ENCODE assay signal across 10 cellular contexts in the genomic region with DNA sequence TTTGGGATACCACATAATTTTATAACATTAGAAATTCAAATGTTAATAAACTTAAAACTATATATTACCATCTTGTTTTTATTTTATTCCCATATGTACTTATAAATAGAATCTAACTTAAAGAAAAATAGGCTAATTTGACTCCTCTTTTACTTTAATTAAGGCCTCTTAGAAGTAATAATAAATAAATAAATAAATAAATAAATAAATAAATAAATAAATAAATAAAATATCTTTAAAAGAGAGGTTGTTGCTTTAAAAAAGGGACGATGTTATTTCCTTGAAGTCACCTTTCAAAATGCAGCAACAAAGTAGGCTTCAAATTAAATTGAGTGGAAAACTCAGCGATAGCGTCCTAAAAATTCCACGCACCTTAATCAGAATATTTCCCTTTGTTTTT.
"Had no signal": no experiment of that assay in that cellular context is flagged by ENCODE, and none has a peak within 500 bp of the region (broad histone marks: within the 10 kb centered on the region; RNA-seq: fewer than 3 reads in every experiment).

No MANE protein-coding gene starts in this region.

- H3K4me3 Mint-ChIP-seq: IgD-negative memory B cell had no signal

- H3K27me3 Mint-ChIP-seq: IgD-negative memory B cell had no signal

- H3K9ac ChIP-seq: KMS-11 had no signal

- FAIRE-seq: HepG2, HTR-8/SVneo, K562 had no signal

- H3K4me2 ChIP-seq: KMS-11 had no signal

- H3K27ac ChIP-seq: HL-60, KMS-11 had no signal

- H3K27ac Mint-ChIP-seq: IgD-negative memory B cell had no signal

- H3K4me3 ChIP-seq: K562 had no signal

- ATAC-seq: HepG2, K562 had no signal

- DNase-seq: IMR-90, Karpas-422, KBM-7, KG1 had no signal
